Comparison of ENCODE assay signal across 17 cellular contexts in genomic region chr18:55732227-55733106, GRCh38.
DNase-seq lines count a peak whose midpoint lies in the region; ATAC-seq, FAIRE-seq and TF ChIP-seq lines count a peak whose summit lies in the region.
"Had no signal": no experiment of that assay in that cellular context is flagged by ENCODE, and none has a peak within 500 bp of the region (broad histone marks: within the 10 kb centered on the region; RNA-seq: fewer than 3 reads in every experiment).

No MANE protein-coding gene starts in this region.

- H3K27me3 Mint-ChIP-seq in natural killer cell treated with Interleukin-12 subunit alpha and Interleukin-12 subunit beta and Interleukin-15 and Interleukin-18, amount 100 ng/mL, for 72 hours = no peaks in the 10 kb centered on the region
- H3K27me3 Mint-ChIP-seq: activated CD4-positive, alpha-beta T cell treated with anti-CD3 and anti-CD28 coated beads, Interleukin-2, amount 10 ng/mL, durations not matched to agents 7 days and 5 days had no signal

- no peaks in the 10 kb centered on the region for H4K20me1 ChIP-seq in osteoblast (ENCODE audit: insufficient read depth, low read length)

- intact Hi-C loops in prostate gland (cut with DNase I) = no loop called here

- H3K9me3 ChIP-seq in osteoblast (ENCODE audit: low read depth, low read length) (no peaks in the 10 kb centered on the region), prostate gland (no peaks in the 10 kb centered on the region)
- H3K9me3 ChIP-seq: lower lobe of right lung, sigmoid colon, transverse colon had no signal

- no peak overlapping the region for H3K4me3 Mint-ChIP-seq in natural killer cell treated with Interleukin-12 subunit alpha and Interleukin-12 subunit beta and Interleukin-15 and Interleukin-18, amount 100 ng/mL, for 72 hours
- H3K4me3 Mint-ChIP-seq: activated CD4-positive, alpha-beta T cell treated with anti-CD3 and anti-CD28 coated beads, Interleukin-2, amount 10 ng/mL, durations not matched to agents 7 days and 5 days; activated T-helper 1 cell treated with anti-CD3 and anti-CD28 coated beads, Interleukin-12 subunit alpha, Interleukin-12 subunit beta, Interleukin-2, Interleukin-4 antibody, amounts not matched to agents 30 ng/mL and 10 ng/mL and 1 ng/mL, durations not matched to agents 14 hours and 24 hours and 36 hours; GM23338; stimulated activated effector memory CD8-positive, alpha-beta T cell treated with anti-CD3 and anti-CD28 coated beads, Interleukin-12 subunit alpha, Interleukin-12 subunit beta, amount 100 ng/mL, for 72 hours had no signal

- no peak for ATAC-seq in natural killer cell treated with Interleukin-12 subunit alpha and Interleukin-12 subunit beta and Interleukin-15 and Interleukin-18, amount 100 ng/mL, for 72 hours
- ATAC-seq: GM23338, lower lobe of right lung had no signal

- WGBS in prostate gland = 94% methylated on average over 2 of the region's 2 CpGs

- H3K27ac Mint-ChIP-seq in natural killer cell treated with Interleukin-12 subunit alpha and Interleukin-12 subunit beta and Interleukin-15 and Interleukin-18, amount 100 ng/mL, for 72 hours = no peak overlapping the region
- H3K27ac Mint-ChIP-seq: activated CD4-positive, alpha-beta T cell treated with anti-CD3 and anti-CD28 coated beads, Interleukin-2, amount 10 ng/mL, durations not matched to agents 7 days and 5 days; activated T-helper 1 cell treated with anti-CD3 and anti-CD28 coated beads, Interleukin-12 subunit alpha, Interleukin-12 subunit beta, Interleukin-2, Interleukin-4 antibody, amounts not matched to agents 30 ng/mL and 10 ng/mL and 1 ng/mL, durations not matched to agents 14 hours and 24 hours and 36 hours; GM23338; stimulated activated effector memory CD8-positive, alpha-beta T cell treated with anti-CD3 and anti-CD28 coated beads, Interleukin-12 subunit alpha, Interleukin-12 subunit beta, amount 100 ng/mL, for 72 hours had no signal

- H3K4me3 ChIP-seq in osteoblast (ENCODE audit: insufficient read depth, low read length) = no peak overlapping the region
- H3K4me3 ChIP-seq in prostate gland = no peak overlapping the region
- H3K4me3 ChIP-seq: dorsolateral prefrontal cortex, GM23338, lower lobe of right lung, sigmoid colon, transverse colon had no signal

- H3K4me1 Mint-ChIP-seq in natural killer cell treated with Interleukin-12 subunit alpha and Interleukin-12 subunit beta and Interleukin-15 and Interleukin-18, amount 100 ng/mL, for 72 hours (ENCODE audit: low read depth in 2 of 2) = no peaks in the 10 kb centered on the region
- H3K4me1 Mint-ChIP-seq: activated CD4-positive, alpha-beta T cell treated with anti-CD3 and anti-CD28 coated beads, Interleukin-2, amount 10 ng/mL, durations not matched to agents 7 days and 5 days; stimulated activated effector memory CD8-positive, alpha-beta T cell treated with anti-CD3 and anti-CD28 coated beads, Interleukin-12 subunit alpha, Interleukin-12 subunit beta, amount 100 ng/mL, for 72 hours had no signal

- peak overlapping the region; percentile 64 for H3K27ac ChIP-seq in osteoblast (ENCODE audit: low read depth, low read length)
- H3K27ac ChIP-seq in prostate gland = no peak overlapping the region
- H3K27ac ChIP-seq: lower lobe of right lung, sigmoid colon, transverse colon had no signal

- H2AFZ ChIP-seq in osteoblast (ENCODE audit: low read length) = no peak overlapping the region
- H2AFZ ChIP-seq: GM23338 had no signal

- H3K36me3 Mint-ChIP-seq in natural killer cell treated with Interleukin-12 subunit alpha and Interleukin-12 subunit beta and Interleukin-15 and Interleukin-18, amount 100 ng/mL, for 72 hours = no peaks in the 10 kb centered on the region
- H3K36me3 Mint-ChIP-seq: stimulated activated effector memory CD8-positive, alpha-beta T cell treated with anti-CD3 and anti-CD28 coated beads, Interleukin-12 subunit alpha, Interleukin-12 subunit beta, amount 100 ng/mL, for 72 hours had no signal

- H3K4me1 ChIP-seq in osteoblast (ENCODE audit: insufficient read depth, low read length) (peaks cover 19% of the 10 kb centered on the region), prostate gland (replicated peaks) (no peaks in the 10 kb centered on the region)
- H3K4me1 ChIP-seq: lower lobe of right lung, sigmoid colon, transverse colon had no signal

- H3K79me2 ChIP-seq in osteoblast (ENCODE audit: insufficient read depth, low read length) = no peaks in the 10 kb centered on the region

- TF ChIP-seq POLR2A in prostate gland (IDR thresholded peaks at IDR 0.05) = no peak

- FAIRE-seq in D721Med (lab: Jason Lieb, UNC) = peak; percentile 89

- no peaks in the 10 kb centered on the region for H3K27me3 ChIP-seq in osteoblast (ENCODE audit: insufficient read depth, low read length)
- H3K27me3 ChIP-seq in prostate gland (replicated peaks; ENCODE audit: insufficient read depth) = no peaks in the 10 kb centered on the region
- H3K27me3 ChIP-seq: sigmoid colon, transverse colon had no signal

- DNase-seq in D721Med (ENCODE audit: insufficient read length, low spot score) (no peak), OCI-M1 (lab: John Stamatoyannopoulos, UW) (peak; percentile 94), fibroblast of peridontal ligament (ENCODE audit: extremely low read depth) (peak; percentile 39), osteoblast (ENCODE audit: insufficient read length, low spot score, missing footprints) (peak; percentile 48), prostate gland (ENCODE audit: low spot score) (no peak), DMS 273 treated with DMSO at 0.1 percent for 48 hours (lab: John Stamatoyannopoulos, UW) (no peak), SK-N-DZ (ENCODE audit: low spot score) (no peak)
- DNase-seq in natural killer cell treated with Interleukin-12 subunit alpha and Interleukin-12 subunit beta and Interleukin-15 and Interleukin-18, amount 100 ng/mL, for 72 hours (ENCODE audit: low spot score) = no peak
- DNase-seq: activated CD4-positive, alpha-beta T cell treated with anti-CD3 and anti-CD28 coated beads, Interleukin-2, amount 10 ng/mL, durations not matched to agents 7 days and 5 days; dorsolateral prefrontal cortex; lower lobe of right lung; sigmoid colon; T1000; transverse colon had no signal

- H3K36me3 ChIP-seq in osteoblast (ENCODE audit: insufficient read depth, low read length) = no peaks in the 10 kb centered on the region
- no peaks in the 10 kb centered on the region for H3K36me3 ChIP-seq in prostate gland
- H3K36me3 ChIP-seq: lower lobe of right lung, sigmoid colon, transverse colon had no signal

- no peaks in the 10 kb centered on the region for H3K9me3 Mint-ChIP-seq in natural killer cell treated with Interleukin-12 subunit alpha and Interleukin-12 subunit beta and Interleukin-15 and Interleukin-18, amount 100 ng/mL, for 72 hours
- H3K9me3 Mint-ChIP-seq: activated CD4-positive, alpha-beta T cell treated with anti-CD3 and anti-CD28 coated beads, Interleukin-2, amount 10 ng/mL, durations not matched to agents 7 days and 5 days; activated T-helper 1 cell treated with anti-CD3 and anti-CD28 coated beads, Interleukin-12 subunit alpha, Interleukin-12 subunit beta, Interleukin-2, Interleukin-4 antibody, amounts not matched to agents 30 ng/mL and 10 ng/mL and 1 ng/mL, durations not matched to agents 14 hours and 24 hours and 36 hours; GM23338 had no signal

- TF ChIP-seq CTCF in D721Med (IDR thresholded peaks at IDR 0.05; ENCODE audit: insufficient read depth, missing control alignments) (no peak), osteoblast (IDR thresholded peaks at IDR 0.05; ENCODE audit: extremely low read depth, low read depth, low read length) (no peak), prostate gland (IDR thresholded peaks at IDR 0.05) (no peak)

- peak overlapping the region; percentile 53 for H3K4me2 ChIP-seq in osteoblast (ENCODE audit: insufficient read depth, low read length)
- H3K4me2 ChIP-seq: GM23338 had no signal

Comparison
In these comparisons a context has a peak if more than half of its experiments do, and no peak if none do; other contexts are left out.
1. DNase-seq: peak in OCI-M1 (single experiment), fibroblast of peridontal ligament (single experiment) and osteoblast (single experiment); none in D721Med (single experiment), prostate gland (single experiment), DMS 273 treated with DMSO at 0.1 percent for 48 hours (single experiment), SK-N-DZ (single experiment) and natural killer cell treated with Interleukin-12 subunit alpha and Interleukin-12 subunit beta and Interleukin-15 and Interleukin-18, amount 100 ng/mL, for 72 hours (single experiment).